ENCODE assay signal across 8 cellular contexts in genomic region chr1:92994105-92994712, GRCh38. TPM values are rescaled to one million over a fixed set of nuclear protein-coding genes. Genes with fewer than 3 reads are reported as not detected.
DNase-seq lines count a peak whose midpoint lies in the region; ATAC-seq and TF ChIP-seq lines count a peak whose summit lies in the region.

No MANE protein-coding gene starts in this region.

- peak; percentile 86 for ATAC-seq in HG02798 (IDR thresholded peaks at IDR 0.05; ENCODE audit: poor library complexity, unreplicated experiment)

- H3K36me3 Mint-ChIP-seq in MCF 10A (ENCODE audit: insufficient read depth, unreplicated experiment) (peaks cover 7% of the 10 kb centered on the region), immature natural killer cell (no peaks in the 10 kb centered on the region)

- no peak overlapping the region for H3K27ac Mint-ChIP-seq in MCF 10A (ENCODE audit: low read depth, unreplicated experiment)
- H3K27ac Mint-ChIP-seq in immature natural killer cell: no peak overlapping the region

- H3K4me3 Mint-ChIP-seq in MCF 10A (ENCODE audit: unreplicated experiment): no peak overlapping the region
- H3K4me3 Mint-ChIP-seq in immature natural killer cell: no peak overlapping the region

- H3K9me3 Mint-ChIP-seq in MCF 10A (ENCODE audit: unreplicated experiment) (no peaks in the 10 kb centered on the region), immature natural killer cell (no peaks in the 10 kb centered on the region)

- intact Hi-C loops in MCF 10A (cut with micrococcal nuclease): loop anchor here (1.0 kb wide), 3 partner anchors 26 to 135 kb away; no protein-coding TSS in a partner anchor

- H3K27me3 Mint-ChIP-seq in MCF 10A (ENCODE audit: insufficient read depth, unreplicated experiment) (no peaks in the 10 kb centered on the region), immature natural killer cell (ENCODE audit: low read depth in 3 of 3) (peaks cover 0 to 2% (median 0%) of the 10 kb centered on the region in 3 donors)

- TF ChIP-seq CTCF in MCF 10A (IDR thresholded peaks at IDR 0.05; ENCODE audit: unreplicated experiment): peak; percentile 71

- peak; percentile 79 for DNase-seq in activated effector memory CD4-positive, alpha-beta T cell treated with anti-CD3 and anti-CD28 coated beads, Interleukin-2, amount 50 U/mL, for 16 hours
- DNase-seq in activated effector memory CD4-positive, alpha-beta T cell treated with Interleukin-2 at 50 U/mL for 16 hours: no peak
- DNase-seq in NCI-H187 treated with DMSO at 0.1 percent for 48 hours (lab: John Stamatoyannopoulos, UW) (peak; percentile 6), T-helper 22 cell (ENCODE audit: low read depth) (peak; percentile 45), MCF 10A (ENCODE audit: unreplicated experiment) (peak; percentile 85), immature natural killer cell (peak; percentile 71 to 81 (median 78))
- DNase-seq in stimulated activated CD4-positive, alpha-beta T cell treated with anti-CD3 and anti-CD28 coated beads, Interleukin-1b, Interleukin-23, amount 100 ng/mL, for 1 hour (ENCODE audit: low read depth in 2 of 2): peak; percentile 29 to 67

- H3K4me1 Mint-ChIP-seq in MCF 10A (ENCODE audit: insufficient read depth, unreplicated experiment): peaks cover 5% of the 10 kb centered on the region
- peaks cover 14 to 29% of the 10 kb centered on the region in 2 donors for H3K4me1 Mint-ChIP-seq in immature natural killer cell

- CTCF ChIA-PET in MCF 10A (lab: Yijun Ruan, JAX): interaction anchor here (0.6 to 3.8 kb wide), 63 partner anchors 9 to 1490 kb away, joined by 3 to 150 read pairs (median 5); partner anchors contain the start of genes DIPK1A and RPL5

- POLR2A ChIA-PET in MCF 10A (lab: Yijun Ruan, JAX): interaction anchor here (0.9 to 3.1 kb wide), 6 partner anchors 26 to 162 kb away, joined by 3 to 18 read pairs (median 7); partner anchors contain the start of genes DIPK1A and RPL5

- no TSS peak for BruUV-seq in MCF 10A (replicated peaks; lab: Mats Ljungman, UMichigan)

RNA-seq across cellular contexts. Expression of gene DIPK1A, which starts 32.9 kb away (rescaled TPM):
- 3.8 and 4.9 TPM in 2 replicates for total RNA-seq in MCF 10A (2022)
- 10 to 100 TPM; 10.9 to 32.4 (median 27.0) TPM for polyA plus RNA-seq in immature natural killer cell
